ENCODE assay signal across 13 cellular contexts in genomic region chr16:67466581-67466980, GRCh38. TPM values are rescaled to one million over a fixed set of nuclear protein-coding genes. Genes with fewer than 3 reads are reported as not detected.
DNase-seq lines count a peak whose midpoint lies in the region; ATAC-seq and TF ChIP-seq lines count a peak whose summit lies in the region.
"Had no signal": no experiment of that assay in that cellular context is flagged by ENCODE, and none has a peak within 500 bp of the region (broad histone marks: within the 10 kb centered on the region; RNA-seq: fewer than 3 reads in every experiment).

No MANE protein-coding gene starts in this region.

- H3K4me3 Mint-ChIP-seq in osteocyte (ENCODE audit: unreplicated experiment), result no peak overlapping the region
- no peak overlapping the region for H3K4me3 Mint-ChIP-seq in activated naive CD8-positive, alpha-beta T cell treated with anti-CD3 and anti-CD28 coated beads, Interleukin-2, amount 50 U/mL, for 24 hours
- H3K4me3 Mint-ChIP-seq: CD8-positive, alpha-beta T cell had no signal

- in situ Hi-C loops in Caki2 (cut with HindIII; ENCODE audit: low pct_unique_long_range_greater_than_20kb, low sequenced_read_pairs), result no loop called here

- H3K36me3 Mint-ChIP-seq in osteocyte (ENCODE audit: unreplicated experiment), result no peaks in the 10 kb centered on the region
- H3K36me3 Mint-ChIP-seq in activated naive CD8-positive, alpha-beta T cell treated with anti-CD3 and anti-CD28 coated beads, Interleukin-2, amount 50 U/mL, for 24 hours (ENCODE audit: low read depth), result no peaks in the 10 kb centered on the region

- H3K36me3 ChIP-seq in BLaER1 (peaks cover 28% of the 10 kb centered on the region), ascending aorta (no peaks in the 10 kb centered on the region)

- no peak for TF ChIP-seq CTCF in osteocyte (IDR thresholded peaks at IDR 0.05)
- TF ChIP-seq CTCF in ascending aorta (IDR thresholded peaks at IDR 0.05), result no peak
- TF ChIP-seq CTCF in foreskin fibroblast (IDR thresholded peaks at IDR 0.05; ENCODE audit: low read depth, low read length), result no peak

- H3K4me3 ChIP-seq in BLaER1 (no peak overlapping the region), ascending aorta (no peak overlapping the region), foreskin fibroblast (ENCODE audit: low read depth in 1 of 2, low read length in 2 of 2) (no peak overlapping the region)

- peaks cover 100% of the 10 kb centered on the region for H4K20me1 ChIP-seq in BLaER1

- DNase-seq in Caki2 (ENCODE audit: low read depth) (peak; percentile 31), dermis blood vessel endothelial cell (peak; percentile 18), osteocyte (ENCODE audit: extremely low spot score, unreplicated experiment) (no peak), ascending aorta (ENCODE audit: low spot score in 2 of 2) (no peak), foreskin fibroblast (no peak)
- no peak for DNase-seq in activated naive CD8-positive, alpha-beta T cell treated with anti-CD3 and anti-CD28 coated beads, Interleukin-2, amount 50 U/mL, for 24 hours
- DNase-seq: 8988T; AML-193; CD8-positive, alpha-beta T cell; COR-L47; DND-41 had no signal

- peaks cover 53% of the 10 kb centered on the region for H3K4me1 ChIP-seq in BLaER1
- H3K4me1 ChIP-seq in ascending aorta, result peaks cover 7 to 21% of the 10 kb centered on the region in 2 donors

- H3K9ac ChIP-seq in BLaER1, result 0 out of 2 replicates have a peak overlapping the region, but pooled peaks have one; percentile 31

- no peaks in the 10 kb centered on the region for H3K27me3 ChIP-seq in BLaER1
- H3K27me3 ChIP-seq in ascending aorta, result no peaks in the 10 kb centered on the region

- ATAC-seq in activated naive CD8-positive, alpha-beta T cell treated with anti-CD3 and anti-CD28 coated beads, Interleukin-2, amount 50 U/mL, for 24 hours, result no peak
- no peak for ATAC-seq in HG03571 (IDR thresholded peaks at IDR 0.05; ENCODE audit: unreplicated experiment)

- peak overlapping the region; percentile 27 for H3K27ac Mint-ChIP-seq in osteocyte (ENCODE audit: unreplicated experiment)
- no peak overlapping the region for H3K27ac Mint-ChIP-seq in activated naive CD8-positive, alpha-beta T cell treated with anti-CD3 and anti-CD28 coated beads, Interleukin-2, amount 50 U/mL, for 24 hours
- H3K27ac Mint-ChIP-seq: CD8-positive, alpha-beta T cell had no signal

- peaks cover 41% of the 10 kb centered on the region for H3K4me1 Mint-ChIP-seq in osteocyte (ENCODE audit: unreplicated experiment)
- peaks cover 6% of the 10 kb centered on the region for H3K4me1 Mint-ChIP-seq in activated naive CD8-positive, alpha-beta T cell treated with anti-CD3 and anti-CD28 coated beads, Interleukin-2, amount 50 U/mL, for 24 hours

- no peaks in the 10 kb centered on the region for H3K9me3 ChIP-seq in BLaER1
- no peaks in the 10 kb centered on the region for H3K9me3 ChIP-seq in ascending aorta

- H3K27ac ChIP-seq in BLaER1 (0 out of 2 replicates have a peak overlapping the region, but pooled peaks have one; percentile 20), ascending aorta (no peak overlapping the region)

- H3K9me3 Mint-ChIP-seq in osteocyte (ENCODE audit: unreplicated experiment), result no peaks in the 10 kb centered on the region
- H3K9me3 Mint-ChIP-seq in activated naive CD8-positive, alpha-beta T cell treated with anti-CD3 and anti-CD28 coated beads, Interleukin-2, amount 50 U/mL, for 24 hours, result no peaks in the 10 kb centered on the region
- H3K9me3 Mint-ChIP-seq: CD8-positive, alpha-beta T cell had no signal

- H3K4me2 ChIP-seq in BLaER1, result peak overlapping the region; percentile 71

- intact Hi-C loops in ascending aorta (cut with DNase I), result loop anchor here (10.0 kb wide), 1 partner anchor 92 kb away; no protein-coding TSS in a partner anchor

- no peaks in the 10 kb centered on the region for H3K27me3 Mint-ChIP-seq in osteocyte (ENCODE audit: unreplicated experiment)
- no peaks in the 10 kb centered on the region for H3K27me3 Mint-ChIP-seq in activated naive CD8-positive, alpha-beta T cell treated with anti-CD3 and anti-CD28 coated beads, Interleukin-2, amount 50 U/mL, for 24 hours

RNA-seq across cellular contexts. Expression of gene ATP6V0D1, which starts 14.4 kb away (rescaled TPM):
- total RNA-seq in Caki2 (2014; rRNA removed; shearing (Covaris generic); ENCODE audit: low replicate concordance), result 39.7 and 71.5 TPM in 2 replicates
- total RNA-seq in dermis blood vessel endothelial cell, result 134 and 155 TPM in 2 replicates
- 112 and 116 TPM in 2 replicates for total RNA-seq in osteocyte
- total RNA-seq in ascending aorta, result 64.3 TPM

RNA-seq across cellular contexts. Expression of gene AGRP, which starts 16.8 kb away (rescaled TPM):
- total RNA-seq in Caki2 (2014; rRNA removed; shearing (Covaris generic); ENCODE audit: low replicate concordance), result not detected in 2 replicates
- total RNA-seq in dermis blood vessel endothelial cell (not detected in 2 replicates), osteocyte (not detected in 2 replicates), ascending aorta (not detected)
- total RNA-seq: CD8-positive, alpha-beta T cell had no signal

RNA-seq across cellular contexts. Expression of gene HSD11B2, which starts 35.7 kb away (rescaled TPM):
- total RNA-seq in Caki2 (2014; rRNA removed; shearing (Covaris generic); ENCODE audit: low replicate concordance), result not detected in 2 replicates
- total RNA-seq in dermis blood vessel endothelial cell, result 0.23 TPM in 1 of 2 replicates, not detected in the other
- 0.40 and 0.68 TPM in 2 replicates for total RNA-seq in osteocyte
- total RNA-seq in ascending aorta, result 2.4 TPM
- total RNA-seq: CD8-positive, alpha-beta T cell had no signal

RNA-seq across cellular contexts. Expression of gene ZDHHC1, which starts 50.3 kb away (rescaled TPM):
- 6.3 and 13.5 TPM in 2 replicates for total RNA-seq in Caki2 (2014; rRNA removed; shearing (Covaris generic); ENCODE audit: low replicate concordance)
- total RNA-seq in dermis blood vessel endothelial cell (3.7 and 6.3 TPM in 2 replicates), osteocyte (13.5 and 15.4 TPM in 2 replicates), ascending aorta (82.7 TPM)
- total RNA-seq: CD8-positive, alpha-beta T cell had no signal

Comparison
In these comparisons a context has a peak if more than half of its experiments do, and no peak if none do; other contexts are left out.
1. DNase-seq: peak in Caki2 (single experiment) and dermis blood vessel endothelial cell (single experiment); none in osteocyte (single experiment), activated naive CD8-positive, alpha-beta T cell treated with anti-CD3 and anti-CD28 coated beads, Interleukin-2, amount 50 U/mL, for 24 hours (single experiment), ascending aorta (0 of 2) and foreskin fibroblast (0 of 2).